8 cellular contexts compared by ENCODE assay signal in genomic region chr20:879626-880025, GRCh38. TPM values are rescaled to one million over a fixed set of nuclear protein-coding genes. Genes with fewer than 3 reads are reported as not detected.
"Had no signal": no experiment of that assay in that cellular context is flagged by ENCODE, and none has a peak within 500 bp of the region (broad histone marks: within the 10 kb centered on the region; RNA-seq: fewer than 3 reads in every experiment).

No MANE protein-coding gene starts in this region.

- H3K4me1 Mint-ChIP-seq: GM23338, H9 had no signal

- H3K4me3 Mint-ChIP-seq: GM23338, H9, HFFc6 had no signal

- ATAC-seq: GM23338, K562 had no signal

- H3K4me3 ChIP-seq: GM23338, K562 had no signal

- H3K27ac Mint-ChIP-seq: GM23338, H9, HFFc6 had no signal

- H3K9me3 Mint-ChIP-seq: GM23338, H9, HFFc6 had no signal

- DNase-seq: H9, HCEC 1CT, HFFc6, IMR-90, KG1 had no signal

RNA-seq across cellular contexts. Expression of gene ANGPT4, which starts 36.5 kb away (rescaled TPM):
- total RNA-seq: HFFc6, HT-29, IMR-90, K562 had no signal
